ENCODE assay signal across 1 cellular context in the genomic region with DNA sequence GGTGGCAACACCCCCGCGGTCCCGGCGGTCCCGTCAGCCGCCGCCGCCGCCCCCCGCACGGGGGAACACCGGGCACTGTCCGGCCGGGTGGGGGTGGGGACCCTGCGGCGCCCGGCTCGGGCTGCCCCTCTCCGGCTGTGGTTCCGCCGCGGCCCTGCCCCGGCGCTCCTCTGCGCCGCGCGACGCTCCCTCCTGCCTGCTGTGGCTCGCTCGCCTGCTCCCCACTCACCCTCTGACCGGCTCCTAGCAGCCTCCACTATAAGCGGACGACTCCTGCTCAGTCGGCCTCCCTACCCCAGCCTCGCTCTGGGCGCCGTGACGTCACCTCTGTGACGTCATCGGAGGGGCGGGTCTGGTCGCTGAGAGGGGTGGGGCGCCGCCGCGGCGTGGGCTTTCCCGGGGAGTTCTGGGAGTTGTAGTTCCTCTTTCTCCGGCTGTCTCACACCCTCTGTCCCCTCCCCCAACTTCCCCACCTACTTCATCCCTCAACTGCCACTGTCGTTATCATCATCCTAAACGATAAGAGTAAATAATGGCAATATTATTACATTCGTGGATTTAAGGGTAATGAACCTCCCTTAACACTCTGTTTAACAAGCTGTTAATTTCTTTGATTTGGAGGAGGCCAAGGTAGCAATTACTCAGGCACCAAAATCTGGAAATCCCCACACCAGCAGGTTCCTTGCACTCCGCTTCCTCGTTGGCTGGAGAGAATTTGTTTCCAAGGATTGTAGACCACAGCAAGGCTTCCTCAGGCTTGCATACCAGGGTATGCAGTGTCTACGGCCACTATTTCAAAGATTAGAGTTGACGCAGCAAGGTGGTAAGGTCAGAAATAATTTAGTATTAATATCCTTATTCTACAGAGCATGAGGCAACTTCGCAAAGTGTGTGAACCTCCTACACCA.
TF ChIP-seq lines count a peak whose summit lies in the region.

A gene (minus strand): TSS at position 308 of the 908 bp plus-strand sequence. CDS start 405 bp downstream, outside the sequence.

TF ChIP-seq in K562, 482 proteins besides CTCF, POLR2A, EP300 and RAD21 (continued from another document):
- TF ChIP-seq, protein P1, sequence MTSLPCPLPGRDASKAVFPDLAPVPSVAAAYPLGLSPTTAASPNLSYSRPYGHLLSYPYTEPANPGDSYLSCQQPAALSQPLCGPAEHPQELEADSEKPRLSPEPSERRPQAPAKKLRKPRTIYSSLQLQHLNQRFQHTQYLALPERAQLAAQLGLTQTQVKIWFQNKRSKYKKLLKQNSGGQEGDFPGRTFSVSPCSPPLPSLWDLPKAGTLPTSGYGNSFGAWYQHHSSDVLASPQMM (CRISPR knock-in tag; IDR thresholded peaks at IDR 0.05) = no peak
- TF ChIP-seq PURB (CRISPR knock-in tag; IDR thresholded peaks at IDR 0.05; ENCODE audit: low read depth) (no peak), ZBTB17 (CRISPR knock-in tag; IDR thresholded peaks at IDR 0.05) (peak; percentile 75), EHMT2 (IDR thresholded peaks at IDR 0.05) (no peak), ZNF445 (CRISPR knock-in tag; IDR thresholded peaks at IDR 0.05; ENCODE audit: low read depth) (no peak), FOS (IDR thresholded peaks at IDR 0.05; ENCODE audit: extremely low read depth, insufficient read length) (no peak), NUFIP1 (IDR thresholded peaks at IDR 0.05; ENCODE audit: partially characterized antibody) (peak; percentile 69), BACH1 (tag; IDR thresholded peaks at IDR 0.05) (no peak), DDX20 (tag; IDR thresholded peaks at IDR 0.05; ENCODE audit: low read depth) (no peak), ZNF551 (CRISPR knock-in tag; IDR thresholded peaks at IDR 0.05) (no peak), CBX3 (IDR thresholded peaks at IDR 0.05; ENCODE audit: borderline replicate concordance in 1 of 2, low read length in 2 of 2) (0 out of 3 replicates have a peak, but pooled peaks of 1 of the 2 experiments have one; percentile 18), CC2D1A (IDR thresholded peaks at IDR 0.05) (no peak), EWSR1 (IDR thresholded peaks at IDR 0.05; ENCODE audit: borderline replicate concordance, low read depth, partially characterized antibody) (no peak), ZKSCAN8 (CRISPR knock-in tag; IDR thresholded peaks at IDR 0.05) (no peak), NCOA2 (IDR thresholded peaks at IDR 0.05; ENCODE audit: partially characterized antibody in 2 of 2) (no peak), GABPB1 (CRISPR knock-in tag; IDR thresholded peaks at IDR 0.05) (peak; percentile 82), SMARCB1 (IDR thresholded peaks at IDR 0.05; ENCODE audit: insufficient read length, low read depth) (no peak), ZNF165 (CRISPR knock-in tag; IDR thresholded peaks at IDR 0.05; ENCODE audit: borderline replicate concordance) (no peak)
- TF ChIP-seq, protein P2, sequence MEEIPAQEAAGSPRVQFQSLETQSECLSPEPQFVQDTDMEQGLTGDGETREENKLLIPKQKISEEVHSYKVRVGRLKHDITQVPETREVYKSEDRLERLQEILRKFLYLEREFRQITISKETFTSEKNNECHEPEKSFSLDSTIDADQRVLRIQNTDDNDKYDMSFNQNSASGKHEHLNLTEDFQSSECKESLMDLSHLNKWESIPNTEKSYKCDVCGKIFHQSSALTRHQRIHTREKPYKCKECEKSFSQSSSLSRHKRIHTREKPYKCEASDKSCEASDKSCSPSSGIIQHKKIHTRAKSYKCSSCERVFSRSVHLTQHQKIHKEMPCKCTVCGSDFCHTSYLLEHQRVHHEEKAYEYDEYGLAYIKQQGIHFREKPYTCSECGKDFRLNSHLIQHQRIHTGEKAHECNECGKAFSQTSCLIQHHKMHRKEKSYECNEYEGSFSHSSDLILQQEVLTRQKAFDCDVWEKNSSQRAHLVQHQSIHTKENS (CRISPR knock-in tag; IDR thresholded peaks at IDR 0.05) = no peak
- TF ChIP-seq, protein P3, sequence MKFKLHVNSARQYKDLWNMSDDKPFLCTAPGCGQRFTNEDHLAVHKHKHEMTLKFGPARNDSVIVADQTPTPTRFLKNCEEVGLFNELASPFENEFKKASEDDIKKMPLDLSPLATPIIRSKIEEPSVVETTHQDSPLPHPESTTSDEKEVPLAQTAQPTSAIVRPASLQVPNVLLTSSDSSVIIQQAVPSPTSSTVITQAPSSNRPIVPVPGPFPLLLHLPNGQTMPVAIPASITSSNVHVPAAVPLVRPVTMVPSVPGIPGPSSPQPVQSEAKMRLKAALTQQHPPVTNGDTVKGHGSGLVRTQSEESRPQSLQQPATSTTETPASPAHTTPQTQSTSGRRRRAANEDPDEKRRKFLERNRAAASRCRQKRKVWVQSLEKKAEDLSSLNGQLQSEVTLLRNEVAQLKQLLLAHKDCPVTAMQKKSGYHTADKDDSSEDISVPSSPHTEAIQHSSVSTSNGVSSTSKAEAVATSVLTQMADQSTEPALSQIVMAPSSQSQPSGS (CRISPR knock-in tag; IDR thresholded peaks at IDR 0.05) = peak; percentile 97
- TF ChIP-seq, protein P4, sequence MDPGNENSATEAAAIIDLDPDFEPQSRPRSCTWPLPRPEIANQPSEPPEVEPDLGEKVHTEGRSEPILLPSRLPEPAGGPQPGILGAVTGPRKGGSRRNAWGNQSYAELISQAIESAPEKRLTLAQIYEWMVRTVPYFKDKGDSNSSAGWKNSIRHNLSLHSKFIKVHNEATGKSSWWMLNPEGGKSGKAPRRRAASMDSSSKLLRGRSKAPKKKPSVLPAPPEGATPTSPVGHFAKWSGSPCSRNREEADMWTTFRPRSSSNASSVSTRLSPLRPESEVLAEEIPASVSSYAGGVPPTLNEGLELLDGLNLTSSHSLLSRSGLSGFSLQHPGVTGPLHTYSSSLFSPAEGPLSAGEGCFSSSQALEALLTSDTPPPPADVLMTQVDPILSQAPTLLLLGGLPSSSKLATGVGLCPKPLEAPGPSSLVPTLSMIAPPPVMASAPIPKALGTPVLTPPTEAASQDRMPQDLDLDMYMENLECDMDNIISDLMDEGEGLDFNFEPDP (CRISPR knock-in tag; IDR thresholded peaks at IDR 0.05) = no peak
- TF ChIP-seq, protein P5, sequence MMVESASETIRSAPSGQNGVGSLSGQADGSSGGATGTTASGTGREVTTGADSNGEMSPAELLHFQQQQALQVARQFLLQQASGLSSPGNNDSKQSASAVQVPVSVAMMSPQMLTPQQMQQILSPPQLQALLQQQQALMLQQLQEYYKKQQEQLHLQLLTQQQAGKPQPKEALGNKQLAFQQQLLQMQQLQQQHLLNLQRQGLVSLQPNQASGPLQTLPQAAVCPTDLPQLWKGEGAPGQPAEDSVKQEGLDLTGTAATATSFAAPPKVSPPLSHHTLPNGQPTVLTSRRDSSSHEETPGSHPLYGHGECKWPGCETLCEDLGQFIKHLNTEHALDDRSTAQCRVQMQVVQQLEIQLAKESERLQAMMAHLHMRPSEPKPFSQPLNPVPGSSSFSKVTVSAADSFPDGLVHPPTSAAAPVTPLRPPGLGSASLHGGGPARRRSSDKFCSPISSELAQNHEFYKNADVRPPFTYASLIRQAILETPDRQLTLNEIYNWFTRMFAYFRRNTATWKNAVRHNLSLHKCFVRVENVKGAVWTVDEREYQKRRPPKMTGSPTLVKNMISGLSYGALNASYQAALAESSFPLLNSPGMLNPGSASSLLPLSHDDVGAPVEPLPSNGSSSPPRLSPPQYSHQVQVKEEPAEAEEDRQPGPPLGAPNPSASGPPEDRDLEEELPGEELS (CRISPR knock-in tag; IDR thresholded peaks at IDR 0.05; ENCODE audit: borderline replicate concordance) = no peak
- TF ChIP-seq, protein P6, sequence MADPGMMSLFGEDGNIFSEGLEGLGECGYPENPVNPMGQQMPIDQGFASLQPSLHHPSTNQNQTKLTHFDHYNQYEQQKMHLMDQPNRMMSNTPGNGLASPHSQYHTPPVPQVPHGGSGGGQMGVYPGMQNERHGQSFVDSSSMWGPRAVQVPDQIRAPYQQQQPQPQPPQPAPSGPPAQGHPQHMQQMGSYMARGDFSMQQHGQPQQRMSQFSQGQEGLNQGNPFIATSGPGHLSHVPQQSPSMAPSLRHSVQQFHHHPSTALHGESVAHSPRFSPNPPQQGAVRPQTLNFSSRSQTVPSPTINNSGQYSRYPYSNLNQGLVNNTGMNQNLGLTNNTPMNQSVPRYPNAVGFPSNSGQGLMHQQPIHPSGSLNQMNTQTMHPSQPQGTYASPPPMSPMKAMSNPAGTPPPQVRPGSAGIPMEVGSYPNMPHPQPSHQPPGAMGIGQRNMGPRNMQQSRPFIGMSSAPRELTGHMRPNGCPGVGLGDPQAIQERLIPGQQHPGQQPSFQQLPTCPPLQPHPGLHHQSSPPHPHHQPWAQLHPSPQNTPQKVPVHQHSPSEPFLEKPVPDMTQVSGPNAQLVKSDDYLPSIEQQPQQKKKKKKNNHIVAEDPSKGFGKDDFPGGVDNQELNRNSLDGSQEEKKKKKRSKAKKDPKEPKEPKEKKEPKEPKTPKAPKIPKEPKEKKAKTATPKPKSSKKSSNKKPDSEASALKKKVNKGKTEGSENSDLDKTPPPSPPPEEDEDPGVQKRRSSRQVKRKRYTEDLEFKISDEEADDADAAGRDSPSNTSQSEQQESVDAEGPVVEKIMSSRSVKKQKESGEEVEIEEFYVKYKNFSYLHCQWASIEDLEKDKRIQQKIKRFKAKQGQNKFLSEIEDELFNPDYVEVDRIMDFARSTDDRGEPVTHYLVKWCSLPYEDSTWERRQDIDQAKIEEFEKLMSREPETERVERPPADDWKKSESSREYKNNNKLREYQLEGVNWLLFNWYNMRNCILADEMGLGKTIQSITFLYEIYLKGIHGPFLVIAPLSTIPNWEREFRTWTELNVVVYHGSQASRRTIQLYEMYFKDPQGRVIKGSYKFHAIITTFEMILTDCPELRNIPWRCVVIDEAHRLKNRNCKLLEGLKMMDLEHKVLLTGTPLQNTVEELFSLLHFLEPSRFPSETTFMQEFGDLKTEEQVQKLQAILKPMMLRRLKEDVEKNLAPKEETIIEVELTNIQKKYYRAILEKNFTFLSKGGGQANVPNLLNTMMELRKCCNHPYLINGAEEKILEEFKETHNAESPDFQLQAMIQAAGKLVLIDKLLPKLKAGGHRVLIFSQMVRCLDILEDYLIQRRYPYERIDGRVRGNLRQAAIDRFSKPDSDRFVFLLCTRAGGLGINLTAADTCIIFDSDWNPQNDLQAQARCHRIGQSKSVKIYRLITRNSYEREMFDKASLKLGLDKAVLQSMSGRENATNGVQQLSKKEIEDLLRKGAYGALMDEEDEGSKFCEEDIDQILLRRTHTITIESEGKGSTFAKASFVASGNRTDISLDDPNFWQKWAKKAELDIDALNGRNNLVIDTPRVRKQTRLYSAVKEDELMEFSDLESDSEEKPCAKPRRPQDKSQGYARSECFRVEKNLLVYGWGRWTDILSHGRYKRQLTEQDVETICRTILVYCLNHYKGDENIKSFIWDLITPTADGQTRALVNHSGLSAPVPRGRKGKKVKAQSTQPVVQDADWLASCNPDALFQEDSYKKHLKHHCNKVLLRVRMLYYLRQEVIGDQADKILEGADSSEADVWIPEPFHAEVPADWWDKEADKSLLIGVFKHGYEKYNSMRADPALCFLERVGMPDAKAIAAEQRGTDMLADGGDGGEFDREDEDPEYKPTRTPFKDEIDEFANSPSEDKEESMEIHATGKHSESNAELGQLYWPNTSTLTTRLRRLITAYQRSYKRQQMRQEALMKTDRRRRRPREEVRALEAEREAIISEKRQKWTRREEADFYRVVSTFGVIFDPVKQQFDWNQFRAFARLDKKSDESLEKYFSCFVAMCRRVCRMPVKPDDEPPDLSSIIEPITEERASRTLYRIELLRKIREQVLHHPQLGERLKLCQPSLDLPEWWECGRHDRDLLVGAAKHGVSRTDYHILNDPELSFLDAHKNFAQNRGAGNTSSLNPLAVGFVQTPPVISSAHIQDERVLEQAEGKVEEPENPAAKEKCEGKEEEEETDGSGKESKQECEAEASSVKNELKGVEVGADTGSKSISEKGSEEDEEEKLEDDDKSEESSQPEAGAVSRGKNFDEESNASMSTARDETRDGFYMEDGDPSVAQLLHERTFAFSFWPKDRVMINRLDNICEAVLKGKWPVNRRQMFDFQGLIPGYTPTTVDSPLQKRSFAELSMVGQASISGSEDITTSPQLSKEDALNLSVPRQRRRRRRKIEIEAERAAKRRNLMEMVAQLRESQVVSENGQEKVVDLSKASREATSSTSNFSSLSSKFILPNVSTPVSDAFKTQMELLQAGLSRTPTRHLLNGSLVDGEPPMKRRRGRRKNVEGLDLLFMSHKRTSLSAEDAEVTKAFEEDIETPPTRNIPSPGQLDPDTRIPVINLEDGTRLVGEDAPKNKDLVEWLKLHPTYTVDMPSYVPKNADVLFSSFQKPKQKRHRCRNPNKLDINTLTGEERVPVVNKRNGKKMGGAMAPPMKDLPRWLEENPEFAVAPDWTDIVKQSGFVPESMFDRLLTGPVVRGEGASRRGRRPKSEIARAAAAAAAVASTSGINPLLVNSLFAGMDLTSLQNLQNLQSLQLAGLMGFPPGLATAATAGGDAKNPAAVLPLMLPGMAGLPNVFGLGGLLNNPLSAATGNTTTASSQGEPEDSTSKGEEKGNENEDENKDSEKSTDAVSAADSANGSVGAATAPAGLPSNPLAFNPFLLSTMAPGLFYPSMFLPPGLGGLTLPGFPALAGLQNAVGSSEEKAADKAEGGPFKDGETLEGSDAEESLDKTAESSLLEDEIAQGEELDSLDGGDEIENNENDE (IDR thresholded peaks at IDR 0.05; ENCODE audit: low read depth, low read length) = no peak
- TF ChIP-seq, protein P7, sequence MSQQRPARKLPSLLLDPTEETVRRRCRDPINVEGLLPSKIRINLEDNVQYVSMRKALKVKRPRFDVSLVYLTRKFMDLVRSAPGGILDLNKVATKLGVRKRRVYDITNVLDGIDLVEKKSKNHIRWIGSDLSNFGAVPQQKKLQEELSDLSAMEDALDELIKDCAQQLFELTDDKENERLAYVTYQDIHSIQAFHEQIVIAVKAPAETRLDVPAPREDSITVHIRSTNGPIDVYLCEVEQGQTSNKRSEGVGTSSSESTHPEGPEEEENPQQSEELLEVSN (IDR thresholded peaks at IDR 0.05; ENCODE audit: borderline replicate concordance in 1 of 2, extremely low read depth in 1 of 2, insufficient read depth in 1 of 2, insufficient read length in 1 of 2, low read depth in 1 of 2, low read length in 1 of 2, poor library complexity in 1 of 2, severe bottlenecking in 1 of 2) = peak in 1 of 2 experiments; percentile 62
